In genomic region chr9:71675129-71675856, GRCh38 we compare ENCODE assay signal across 1 cellular context.
TF ChIP-seq lines count a peak whose summit lies in the region.

No MANE protein-coding gene starts in this region.

TF ChIP-seq in HCT116, 20 proteins besides CTCF, POLR2A, EP300 and RAD21 (continued from another document):
- TF ChIP-seq REST (IDR thresholded peaks at IDR 0.05; ENCODE audit: low read depth) (no peak), EZH2phosphoT487 (IDR thresholded peaks at IDR 0.05; ENCODE audit: borderline replicate concordance) (no peak), SRF (IDR thresholded peaks at IDR 0.05; ENCODE audit: low read depth) (no peak), CEBPB (IDR thresholded peaks at IDR 0.05; ENCODE audit: low read depth) (no peak), ZFX (IDR thresholded peaks at IDR 0.05) (no peak)
TF ChIP-seq in HCT116: peak in this region for 0.
